ENCODE assay signal across 11 cellular contexts in genomic region chr14:48537600-48537999, GRCh38.
"Had no signal": no experiment of that assay in that cellular context is flagged by ENCODE, and none has a peak within 500 bp of the region (broad histone marks: within the 10 kb centered on the region; RNA-seq: fewer than 3 reads in every experiment).

No MANE protein-coding gene starts in this region.

- H3K4me3 ChIP-seq: GM23248, GM23338, HAP-1 had no signal

- H2AFZ ChIP-seq: GM23248, GM23338 had no signal

- ATAC-seq: GM23338, HCT116 had no signal

- H3K9me3 ChIP-seq: HAP-1 had no signal

- FAIRE-seq: H1, H54 had no signal

- H3K4me2 ChIP-seq: GM23338 had no signal

- H3K9ac ChIP-seq: GM23248 had no signal

- H3K36me3 ChIP-seq: HAP-1 had no signal

- DNase-seq: GM23248, GOT3, H7, H9, HCEC 1CT, HFFc6 had no signal

- H3K27ac ChIP-seq: GM23248 had no signal

- H3K4me1 ChIP-seq: HAP-1 had no signal
